9 cellular contexts compared by ENCODE assay signal in the genomic region with DNA sequence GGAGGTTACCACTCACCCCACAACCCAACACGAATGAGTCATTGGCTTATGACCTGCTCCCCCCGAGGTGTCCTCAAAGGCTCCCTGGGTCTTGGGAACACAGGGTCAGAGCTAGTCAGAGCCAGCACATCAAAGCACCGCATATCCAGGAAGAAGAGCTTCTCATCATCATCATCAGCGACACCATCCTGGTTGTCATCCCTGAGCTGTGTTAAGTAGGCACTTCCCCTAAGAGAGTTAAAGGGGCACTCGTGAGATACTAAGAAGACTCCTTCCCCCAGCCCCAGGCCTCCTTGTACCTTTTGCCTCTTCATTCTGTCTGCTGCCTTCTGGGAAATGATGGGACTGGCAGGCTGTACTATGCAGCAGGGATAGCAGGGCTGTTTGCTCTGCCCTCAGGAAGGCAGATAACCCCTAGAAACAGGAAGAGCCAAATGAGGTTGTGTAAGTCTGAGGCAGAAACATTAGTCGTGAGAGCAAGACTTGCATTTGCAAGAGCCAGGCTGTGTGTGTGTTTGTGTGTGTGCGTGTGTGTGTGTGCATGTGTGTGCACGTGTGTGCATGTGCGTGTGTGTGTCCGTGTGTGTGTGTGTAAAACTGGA. TPM values are rescaled to one million over a fixed set of nuclear protein-coding genes. Genes with fewer than 3 reads are reported as not detected.
DNase-seq lines count a peak whose midpoint lies in the region; ATAC-seq and TF ChIP-seq lines count a peak whose summit lies in the region.
"Had no signal": no experiment of that assay in that cellular context is flagged by ENCODE, and none has a peak within 500 bp of the region (broad histone marks: within the 10 kb centered on the region; RNA-seq: fewer than 3 reads in every experiment).

No MANE protein-coding gene starts in this region.

- intact Hi-C loops in thyroid gland (cut with DNase I): no loop called here
- intact Hi-C loops in uterus (cut with DNase I; ENCODE audit: low total_unique reads): no loop called here

- peaks cover 41% of the 10 kb centered on the region for H3K4me1 ChIP-seq in cardiac muscle cell (ENCODE audit: low read depth)
- H3K4me1 ChIP-seq in thyroid gland: peaks cover 23 to 46% of the 10 kb centered on the region in 2 donors
- peaks cover 12 to 14% of the 10 kb centered on the region in 2 donors for H3K4me1 ChIP-seq in uterus

- no peaks in the 10 kb centered on the region for H3K36me3 Mint-ChIP-seq in activated CD8-positive, alpha-beta memory T cell treated with anti-CD3 and anti-CD28 coated beads, Interleukin-2, amount 10 ng/mL, durations not matched to agents 7 days and 5 days
- no peaks in the 10 kb centered on the region for H3K36me3 Mint-ChIP-seq in stimulated activated effector memory CD8-positive, alpha-beta T cell treated with anti-CD3 and anti-CD28 coated beads, Interleukin-12 subunit alpha, Interleukin-12 subunit beta, amount 100 ng/mL, for 72 hours

- H3K36me3 ChIP-seq in cardiac muscle cell: no peaks in the 10 kb centered on the region
- no peaks in the 10 kb centered on the region for H3K36me3 ChIP-seq in thyroid gland
- H3K36me3 ChIP-seq in uterus: no peaks in the 10 kb centered on the region

- peaks cover 2% of the 10 kb centered on the region for H3K27me3 Mint-ChIP-seq in activated CD8-positive, alpha-beta memory T cell treated with anti-CD3 and anti-CD28 coated beads, Interleukin-2, amount 10 ng/mL, durations not matched to agents 7 days and 5 days

- H3K27me3 ChIP-seq in cardiac muscle cell (no peaks in the 10 kb centered on the region), thyroid gland (no peaks in the 10 kb centered on the region), uterus (no peaks in the 10 kb centered on the region)

- H3K4me1 Mint-ChIP-seq in activated CD8-positive, alpha-beta memory T cell treated with anti-CD3 and anti-CD28 coated beads, Interleukin-2, amount 10 ng/mL, durations not matched to agents 7 days and 5 days: peaks cover 37% of the 10 kb centered on the region
- H3K4me1 Mint-ChIP-seq in stimulated activated effector memory CD8-positive, alpha-beta T cell treated with anti-CD3 and anti-CD28 coated beads, Interleukin-12 subunit alpha, Interleukin-12 subunit beta, amount 100 ng/mL, for 72 hours: peaks cover 12% of the 10 kb centered on the region

- no peaks in the 10 kb centered on the region for H3K9me3 Mint-ChIP-seq in activated CD8-positive, alpha-beta memory T cell treated with anti-CD3 and anti-CD28 coated beads, Interleukin-2, amount 10 ng/mL, durations not matched to agents 7 days and 5 days (ENCODE audit: low read depth)
- H3K9me3 Mint-ChIP-seq in stimulated activated effector memory CD8-positive, alpha-beta T cell treated with anti-CD3 and anti-CD28 coated beads, Interleukin-12 subunit alpha, Interleukin-12 subunit beta, amount 100 ng/mL, for 72 hours: no peaks in the 10 kb centered on the region

- ATAC-seq in activated CD8-positive, alpha-beta memory T cell treated with anti-CD3 and anti-CD28 coated beads, Interleukin-2, amount 10 ng/mL, durations not matched to agents 7 days and 5 days: peak; percentile 23
- ATAC-seq in stimulated activated effector memory CD8-positive, alpha-beta T cell treated with anti-CD3 and anti-CD28 coated beads, Interleukin-12 subunit alpha, Interleukin-12 subunit beta, amount 100 ng/mL, for 72 hours: peak; percentile 23

- WGBS in thyroid gland, 2 donors: 57 to 70% methylated on average over 10 of the region's 10 CpGs

- H3K27ac Mint-ChIP-seq in activated CD8-positive, alpha-beta memory T cell treated with anti-CD3 and anti-CD28 coated beads, Interleukin-2, amount 10 ng/mL, durations not matched to agents 7 days and 5 days: peak overlapping the region; percentile 58
- peak overlapping the region; percentile 48 for H3K27ac Mint-ChIP-seq in stimulated activated effector memory CD8-positive, alpha-beta T cell treated with anti-CD3 and anti-CD28 coated beads, Interleukin-12 subunit alpha, Interleukin-12 subunit beta, amount 100 ng/mL, for 72 hours

- TF ChIP-seq CTCF in cardiac muscle cell (IDR thresholded peaks at IDR 0.05; ENCODE audit: low read depth, low read length) (no peak), thyroid gland (IDR thresholded peaks at IDR 0.05) (no peak), uterus (IDR thresholded peaks at IDR 0.05) (no peak)

- H3K4me3 ChIP-seq in cardiac muscle cell (no peak overlapping the region), thyroid gland (replicated peaks in 1 of 3) (no peak overlapping the region), uterus (no peak overlapping the region)

- no peaks in the 10 kb centered on the region for H3K9me3 ChIP-seq in cardiac muscle cell (ENCODE audit: low read depth)
- H3K9me3 ChIP-seq in thyroid gland: no peaks in the 10 kb centered on the region
- H3K9me3 ChIP-seq in uterus: no peaks in the 10 kb centered on the region

- CTCF ChIA-PET in activated CD8-positive, alpha-beta memory T cell treated with anti-CD3 and anti-CD28 coated beads, Interleukin-2, amount 10 ng/mL, durations not matched to agents 7 days and 5 days (lab: Charles Lee): interaction anchor here (1.0 kb wide), 1 partner anchor 115 kb away, joined by 3 read pairs; no protein-coding TSS in a partner anchor

- peak overlapping the region; percentile 72 for H3K27ac ChIP-seq in cardiac muscle cell
- no peak overlapping the region for H3K27ac ChIP-seq in thyroid gland
- no peak overlapping the region for H3K27ac ChIP-seq in uterus

- H3K4me3 Mint-ChIP-seq in activated CD8-positive, alpha-beta memory T cell treated with anti-CD3 and anti-CD28 coated beads, Interleukin-2, amount 10 ng/mL, durations not matched to agents 7 days and 5 days: peak overlapping the region; percentile 35
- peak overlapping the region; percentile 57 for H3K4me3 Mint-ChIP-seq in stimulated activated effector memory CD8-positive, alpha-beta T cell treated with anti-CD3 and anti-CD28 coated beads, Interleukin-12 subunit alpha, Interleukin-12 subunit beta, amount 100 ng/mL, for 72 hours

- no peak for DNase-seq in activated CD8-positive, alpha-beta memory T cell treated with anti-CD3 and anti-CD28 coated beads, Interleukin-2, amount 10 ng/mL, durations not matched to agents 7 days and 5 days
- no peak for DNase-seq in activated CD8-positive, alpha-beta memory T cell treated with anti-CD3 and anti-CD28 coated beads for 24 hours
- DNase-seq in SKM-1 treated with dmso at 0.1 percent for 144 hours (lab: John Stamatoyannopoulos, UW; ENCODE audit: unreplicated experiment): peak; percentile 72
- peak; percentile 25 to 97 for DNase-seq in cardiac muscle cell (ENCODE audit: low read depth in 1 of 2, low spot score in 1 of 2)
- no peak for DNase-seq in stimulated activated effector memory CD8-positive, alpha-beta T cell treated with anti-CD3 and anti-CD28 coated beads, Interleukin-12 subunit alpha, Interleukin-12 subunit beta, amount 100 ng/mL, for 72 hours (ENCODE audit: low spot score in 2 of 2)
- no peak for DNase-seq in T-helper 9 cell
- DNase-seq in thyroid gland: no peak
- no peak for DNase-seq in uterus
- DNase-seq: DND-41 had no signal

- TF ChIP-seq POLR2A in thyroid gland (IDR thresholded peaks at IDR 0.05) (no peak), uterus (IDR thresholded peaks at IDR 0.05) (no peak)

RNA-seq across cellular contexts. Expression of gene CPA1, which starts 11.1 kb away (rescaled TPM):
- total RNA-seq in activated CD8-positive, alpha-beta memory T cell treated with anti-CD3 and anti-CD28 coated beads, Interleukin-2, amount 10 ng/mL, durations not matched to agents 7 days and 5 days: not detected
- total RNA-seq in cardiac muscle cell (3.3 and 4.3 TPM in 2 replicates), thyroid gland (1 to 10 TPM in 1 of 4 donors, not detected in 3; 1.3 TPM), uterus (1 to 10 TPM in 1 of 4 donors, under 1 TPM in 1, not detected in 2; 0.46 to 3.8 TPM)
- polyA plus RNA-seq in cardiac muscle cell: 3.5 and 6.2 TPM in 2 replicates

RNA-seq across cellular contexts. Expression of gene CPA5, which starts 24.6 kb away (rescaled TPM):
- 1 to 10 TPM; 3.4 to 4.0 TPM for total RNA-seq in activated CD8-positive, alpha-beta memory T cell treated with anti-CD3 and anti-CD28 coated beads, Interleukin-2, amount 10 ng/mL, durations not matched to agents 7 days and 5 days
- not detected in 2 replicates for total RNA-seq in cardiac muscle cell
- 0.98 TPM in 1 of 2 replicates, not detected in the other for polyA plus RNA-seq in cardiac muscle cell
- total RNA-seq in thyroid gland: not detected
- total RNA-seq in uterus: not detected

Comparison
In these comparisons a context has a peak if more than half of its experiments do, and no peak if none do; other contexts are left out.
1. DNase-seq: peak in SKM-1 treated with dmso at 0.1 percent for 144 hours (single experiment) and cardiac muscle cell (2 of 2); none in activated CD8-positive, alpha-beta memory T cell treated with anti-CD3 and anti-CD28 coated beads, Interleukin-2, amount 10 ng/mL, durations not matched to agents 7 days and 5 days (single experiment), activated CD8-positive, alpha-beta memory T cell treated with anti-CD3 and anti-CD28 coated beads for 24 hours (single experiment), stimulated activated effector memory CD8-positive, alpha-beta T cell treated with anti-CD3 and anti-CD28 coated beads, Interleukin-12 subunit alpha, Interleukin-12 subunit beta, amount 100 ng/mL, for 72 hours (0 of 2), T-helper 9 cell (single experiment), thyroid gland (0 of 2) and uterus (0 of 2).